Comparison of ENCODE assay signal across 1 cellular context in genomic region chr9:93288891-93289883, GRCh38.
A peak's percentile ranks its signal among the peaks of the same experiment; 100 is the strongest.
TF ChIP-seq lines count a peak whose summit lies in the region.

No MANE protein-coding gene starts in this region.

TF ChIP-seq in HepG2, 621 proteins besides CTCF, POLR2A, EP300 and RAD21 (continued from another document and continues in another):
- peak; percentile 70 for TF ChIP-seq ARID5B (CRISPR knock-in tag; IDR thresholded peaks at IDR 0.05)
- TF ChIP-seq FOXK2 (IDR thresholded peaks at IDR 0.05), result no peak
- no peak for TF ChIP-seq REXO4 (CRISPR knock-in tag; IDR thresholded peaks at IDR 0.05; ENCODE audit: borderline replicate concordance)
- TF ChIP-seq, protein P1, sequence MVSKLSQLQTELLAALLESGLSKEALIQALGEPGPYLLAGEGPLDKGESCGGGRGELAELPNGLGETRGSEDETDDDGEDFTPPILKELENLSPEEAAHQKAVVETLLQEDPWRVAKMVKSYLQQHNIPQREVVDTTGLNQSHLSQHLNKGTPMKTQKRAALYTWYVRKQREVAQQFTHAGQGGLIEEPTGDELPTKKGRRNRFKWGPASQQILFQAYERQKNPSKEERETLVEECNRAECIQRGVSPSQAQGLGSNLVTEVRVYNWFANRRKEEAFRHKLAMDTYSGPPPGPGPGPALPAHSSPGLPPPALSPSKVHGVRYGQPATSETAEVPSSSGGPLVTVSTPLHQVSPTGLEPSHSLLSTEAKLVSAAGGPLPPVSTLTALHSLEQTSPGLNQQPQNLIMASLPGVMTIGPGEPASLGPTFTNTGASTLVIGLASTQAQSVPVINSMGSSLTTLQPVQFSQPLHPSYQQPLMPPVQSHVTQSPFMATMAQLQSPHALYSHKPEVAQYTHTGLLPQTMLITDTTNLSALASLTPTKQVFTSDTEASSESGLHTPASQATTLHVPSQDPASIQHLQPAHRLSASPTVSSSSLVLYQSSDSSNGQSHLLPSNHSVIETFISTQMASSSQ (IDR thresholded peaks at IDR 0.05; ENCODE audit: low read depth), result no peak
- TF ChIP-seq, protein P1 (CRISPR knock-in tag; IDR thresholded peaks at IDR 0.05; ENCODE audit: borderline replicate concordance), result no peak
- no peak for TF ChIP-seq NR0B2 (CRISPR knock-in tag; IDR thresholded peaks at IDR 0.05)
- no peak for TF ChIP-seq ZSCAN12 (CRISPR knock-in tag; IDR thresholded peaks at IDR 0.05)
- TF ChIP-seq SP1 (IDR thresholded peaks at IDR 0.05), result no peak
- no peak for TF ChIP-seq SP1 (CRISPR knock-in tag; IDR thresholded peaks at IDR 0.05)
- no peak for TF ChIP-seq BRCA1 (CRISPR knock-in tag; IDR thresholded peaks at IDR 0.05)
- no peak for TF ChIP-seq ZNF431 (CRISPR knock-in tag; IDR thresholded peaks at IDR 0.05; ENCODE audit: borderline replicate concordance, low read depth)
- TF ChIP-seq, protein P2, sequence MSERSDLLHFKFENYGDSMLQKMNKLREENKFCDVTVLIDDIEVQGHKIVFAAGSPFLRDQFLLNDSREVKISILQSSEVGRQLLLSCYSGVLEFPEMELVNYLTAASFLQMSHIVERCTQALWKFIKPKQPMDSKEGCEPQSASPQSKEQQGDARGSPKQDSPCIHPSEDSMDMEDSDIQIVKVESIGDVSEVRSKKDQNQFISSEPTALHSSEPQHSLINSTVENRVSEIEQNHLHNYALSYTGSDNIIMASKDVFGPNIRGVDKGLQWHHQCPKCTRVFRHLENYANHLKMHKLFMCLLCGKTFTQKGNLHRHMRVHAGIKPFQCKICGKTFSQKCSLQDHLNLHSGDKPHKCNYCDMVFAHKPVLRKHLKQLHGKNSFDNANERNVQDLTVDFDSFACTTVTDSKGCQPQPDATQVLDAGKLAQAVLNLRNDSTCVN (CRISPR knock-in tag; IDR thresholded peaks at IDR 0.05; ENCODE audit: borderline replicate concordance), result no peak
- no peak for TF ChIP-seq KLF12 (CRISPR knock-in tag; IDR thresholded peaks at IDR 0.05; ENCODE audit: borderline replicate concordance)
- no peak for TF ChIP-seq ZNF777 (CRISPR knock-in tag; IDR thresholded peaks at IDR 0.05)
- no peak for TF ChIP-seq HMGA1 (CRISPR knock-in tag; conservative IDR thresholded peaks at IDR 0.05)
- TF ChIP-seq TRAFD1 (CRISPR knock-in tag; IDR thresholded peaks at IDR 0.05; ENCODE audit: borderline replicate concordance), result no peak
- TF ChIP-seq ZNF3 (CRISPR knock-in tag; IDR thresholded peaks at IDR 0.05), result no peak
- TF ChIP-seq ZBTB3 (CRISPR knock-in tag; IDR thresholded peaks at IDR 0.05; ENCODE audit: borderline replicate concordance, low read depth), result no peak
- TF ChIP-seq FOXA3 (CRISPR knock-in tag; IDR thresholded peaks at IDR 0.05), result peak; percentile 71
- TF ChIP-seq BORCS8-MEF2B (CRISPR knock-in tag; IDR thresholded peaks at IDR 0.05), result no peak
- no peak for TF ChIP-seq ATAD3A (CRISPR knock-in tag; IDR thresholded peaks at IDR 0.05)
- TF ChIP-seq ETV5 (CRISPR knock-in tag; IDR thresholded peaks at IDR 0.05; ENCODE audit: borderline replicate concordance), result no peak; the same call in 1 of the 2 replicates
- TF ChIP-seq ZNF44 (CRISPR knock-in tag; IDR thresholded peaks at IDR 0.05), result no peak
- TF ChIP-seq ATRX (CRISPR knock-in tag; IDR thresholded peaks at IDR 0.05; ENCODE audit: borderline replicate concordance), result no peak
- no peak for TF ChIP-seq DMTF1 (CRISPR knock-in tag; IDR thresholded peaks at IDR 0.05)
- TF ChIP-seq BHLHE40 (IDR thresholded peaks at IDR 0.05; ENCODE audit: low read length), result peak; percentile 83
- TF ChIP-seq NFKB2 (CRISPR knock-in tag; IDR thresholded peaks at IDR 0.05; ENCODE audit: borderline replicate concordance), result no peak
- no peak for TF ChIP-seq DR1 (CRISPR knock-in tag; IDR thresholded peaks at IDR 0.05)
- TF ChIP-seq HMG20A (CRISPR knock-in tag; IDR thresholded peaks at IDR 0.05; ENCODE audit: borderline replicate concordance), result no peak
- TF ChIP-seq MIER3 (CRISPR knock-in tag; IDR thresholded peaks at IDR 0.05; ENCODE audit: borderline replicate concordance), result peak; percentile 44; the same call in 1 of the 2 replicates
- 0 out of 2 replicates have a peak, but pooled peaks have one; percentile 20 for TF ChIP-seq ELF3 (CRISPR knock-in tag; IDR thresholded peaks at IDR 0.05)
- TF ChIP-seq ONECUT2 (CRISPR knock-in tag; IDR thresholded peaks at IDR 0.05), result no peak
- TF ChIP-seq ZFP36 (IDR thresholded peaks at IDR 0.05; ENCODE audit: borderline replicate concordance, low read depth, low read length, partially characterized antibody), result no peak
- peak; percentile 49; the same call in 1 of the 2 replicates for TF ChIP-seq CBX5 (CRISPR knock-in tag; IDR thresholded peaks at IDR 0.05; ENCODE audit: borderline replicate concordance)
- no peak for TF ChIP-seq ZNF850 (CRISPR knock-in tag; conservative IDR thresholded peaks at IDR 0.05)
- TF ChIP-seq GMEB2 (CRISPR knock-in tag; IDR thresholded peaks at IDR 0.05; ENCODE audit: low read depth), result no peak
- TF ChIP-seq ZBTB25 (CRISPR knock-in tag; IDR thresholded peaks at IDR 0.05), result no peak
- TF ChIP-seq ZNF652 (CRISPR knock-in tag; IDR thresholded peaks at IDR 0.05; ENCODE audit: borderline replicate concordance, low read depth), result no peak
- TF ChIP-seq SOX5 (CRISPR knock-in tag; IDR thresholded peaks at IDR 0.05; ENCODE audit: borderline replicate concordance), result no peak
- no peak for TF ChIP-seq BRD4 (CRISPR knock-in tag; IDR thresholded peaks at IDR 0.05)
- peak; percentile 55; the same call in 1 of the 2 replicates for TF ChIP-seq CEBPG (CRISPR knock-in tag; IDR thresholded peaks at IDR 0.05)
- no peak for TF ChIP-seq FLYWCH1 (CRISPR knock-in tag; IDR thresholded peaks at IDR 0.05)
- TF ChIP-seq RFX5 (IDR thresholded peaks at IDR 0.05; ENCODE audit: low read depth, low read length), result no peak
- TF ChIP-seq ZGPAT (CRISPR knock-in tag; IDR thresholded peaks at IDR 0.05), result 0 out of 2 replicates have a peak, but pooled peaks have one; percentile 50
- no peak for TF ChIP-seq MAF1 (CRISPR knock-in tag; IDR thresholded peaks at IDR 0.05; ENCODE audit: borderline replicate concordance)
- peak; percentile 42 for TF ChIP-seq GABPB1 (CRISPR knock-in tag; IDR thresholded peaks at IDR 0.05)
- TF ChIP-seq ZNF460 (CRISPR knock-in tag; IDR thresholded peaks at IDR 0.05; ENCODE audit: borderline replicate concordance), result no peak
- peak; percentile 23; the same call in 1 of the 2 replicates for TF ChIP-seq MAFF (IDR thresholded peaks at IDR 0.05; ENCODE audit: low read depth, low read length)
- no peak for TF ChIP-seq MIER2 (CRISPR knock-in tag; IDR thresholded peaks at IDR 0.05)
- TF ChIP-seq CREBL2 (CRISPR knock-in tag; IDR thresholded peaks at IDR 0.05; ENCODE audit: borderline replicate concordance), result no peak
